ENCODE assay signal across 23 cellular contexts in the genomic region with DNA sequence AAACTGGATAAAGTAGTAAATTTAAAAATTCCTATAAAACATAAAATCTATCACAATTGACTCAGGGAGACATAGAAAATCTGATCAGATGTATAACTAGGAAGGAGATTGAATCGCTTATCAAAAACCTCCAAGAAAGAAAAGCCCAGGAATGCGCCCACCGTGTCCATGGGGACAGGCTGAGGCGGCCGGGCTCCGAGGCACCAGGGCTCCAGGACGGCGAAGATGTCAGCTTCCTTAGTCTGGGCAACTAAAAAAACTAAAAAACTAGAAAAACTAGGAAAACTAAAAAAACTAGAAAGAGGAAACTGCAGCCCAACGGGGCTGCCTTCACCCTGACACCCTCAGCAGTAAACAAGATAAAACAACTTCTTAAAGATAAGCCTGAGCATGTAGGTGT.
"Had no signal": no experiment of that assay in that cellular context is flagged by ENCODE, and none has a peak within 500 bp of the region (broad histone marks: within the 10 kb centered on the region; RNA-seq: fewer than 3 reads in every experiment).

No MANE protein-coding gene starts in this region.

- H3K4me3 Mint-ChIP-seq: dendritic cell treated with granulocyte-macrophage colony-stimulating factor and Interleukin-4, amounts not matched to agents 40 ng/mL and 50 ng/mL, for 4 days; effector memory CD8-positive, alpha-beta T cell had no signal

- FAIRE-seq: endothelial cell of umbilical vein had no signal

- H3K27ac ChIP-seq: colonic mucosa, esophagus squamous epithelium, gastrocnemius medialis, lower lobe of right lung had no signal

- H3K4me1 ChIP-seq: colonic mucosa, gastrocnemius medialis, lower lobe of right lung had no signal

- ATAC-seq: effector memory CD8-positive, alpha-beta T cell; gastrocnemius medialis; heart right ventricle; left lung; left ventricle myocardium superior; lower lobe of right lung had no signal

- H3K27ac Mint-ChIP-seq: dendritic cell treated with granulocyte-macrophage colony-stimulating factor and Interleukin-4, amounts not matched to agents 40 ng/mL and 50 ng/mL, for 4 days; effector memory CD8-positive, alpha-beta T cell had no signal

- H3K9me3 Mint-ChIP-seq: dendritic cell treated with granulocyte-macrophage colony-stimulating factor and Interleukin-4, amounts not matched to agents 40 ng/mL and 50 ng/mL, for 4 days; effector memory CD8-positive, alpha-beta T cell had no signal

- DNase-seq: cerebellar nuclear complex; colonic mucosa; cortex of kidney; effector CD8-positive, alpha-beta T cell; effector memory CD8-positive, alpha-beta T cell; esophagus squamous epithelium; foreskin fibroblast; foreskin melanocyte; gastrocnemius medialis; glutamatergic neuron; head of caudate nucleus; heart right ventricle; hippocampal formation; islet precursor cell; kidney; kidney glomerular epithelial cell; left lung; left ventricle myocardium superior; lower lobe of right lung; mesenchymal stem cell; midbrain had no signal

- H3K9me3 ChIP-seq: colonic mucosa, esophagus squamous epithelium, gastrocnemius medialis, heart right ventricle, left lung, lower lobe of right lung had no signal

- H3K4me3 ChIP-seq: colonic mucosa, esophagus squamous epithelium, gastrocnemius medialis, heart right ventricle, left lung, lower lobe of right lung had no signal

- H3K36me3 ChIP-seq: colonic mucosa, esophagus squamous epithelium, gastrocnemius medialis, heart right ventricle, left lung, lower lobe of right lung had no signal

- H3K27me3 ChIP-seq: colonic mucosa, left lung had no signal
